ENCODE assay signal across 17 cellular contexts in genomic region chr1:22625262-22625925, GRCh38. TPM values are rescaled to one million over a fixed set of nuclear protein-coding genes. Genes with fewer than 3 reads are reported as not detected.
DNase-seq lines count a peak whose midpoint lies in the region; ATAC-seq and TF ChIP-seq lines count a peak whose summit lies in the region.
"Had no signal": no experiment of that assay in that cellular context is flagged by ENCODE, and none has a peak within 500 bp of the region (broad histone marks: within the 10 kb centered on the region; RNA-seq: fewer than 3 reads in every experiment).

No MANE protein-coding gene starts in this region.

- H3K9me3 ChIP-seq in SK-N-SH = no peaks in the 10 kb centered on the region
- no peaks in the 10 kb centered on the region for H3K9me3 ChIP-seq in fibroblast of lung (ENCODE audit: control insufficient read depth, insufficient read depth, low read depth, low read length)
- no peaks in the 10 kb centered on the region for H3K9me3 ChIP-seq in osteoblast (ENCODE audit: low read depth, low read length)
- no peaks in the 10 kb centered on the region for H3K9me3 ChIP-seq in CD4-positive, alpha-beta T cell (ENCODE audit: control insufficient read depth, low read length)
- H3K9me3 ChIP-seq: heart right ventricle, thoracic aorta had no signal

- POLR2A ChIA-PET in SK-N-SH (lab: Yijun Ruan, JAX) = no interaction called here
- POLR2A ChIA-PET in CD4-positive, alpha-beta T cell (lab: Charles Lee) = no interaction called here

- H3K27me3 ChIP-seq in SK-N-SH (ENCODE audit: insufficient read depth) = peaks cover 4% of the 10 kb centered on the region; the same call in 1 of the 2 replicates
- H3K27me3 ChIP-seq in fibroblast of lung (ENCODE audit: control insufficient read depth, insufficient read depth, low read length) = peaks cover 17% of the 10 kb centered on the region
- H3K27me3 ChIP-seq in osteoblast (ENCODE audit: insufficient read depth, low read length) = peaks cover 12% of the 10 kb centered on the region
- H3K27me3 ChIP-seq in CD4-positive, alpha-beta T cell (ENCODE audit: control insufficient read depth, insufficient read depth, low read length) = peaks cover 21% of the 10 kb centered on the region

- intact Hi-C loops in activated naive CD4-positive, alpha-beta T cell treated with anti-CD3 and anti-CD28 coated beads for 36 hours (cut with micrococcal nuclease) = no loop called here
- intact Hi-C loops in CD4-positive, alpha-beta T cell (cut with DNase I, micrococcal nuclease) = no loop called here

- H3K79me2 ChIP-seq in SK-N-SH (ENCODE audit: insufficient read depth) (no peaks in the 10 kb centered on the region), fibroblast of lung (ENCODE audit: control insufficient read depth, insufficient read depth, low read length) (no peaks in the 10 kb centered on the region), osteoblast (ENCODE audit: insufficient read depth, low read length) (no peaks in the 10 kb centered on the region)

- H3K4me1 ChIP-seq in SK-N-SH (ENCODE audit: control insufficient read depth in 1 of 2, insufficient read depth in 2 of 2, low read depth in 1 of 2, low read length in 1 of 2) (no peaks in the 10 kb centered on the region), fibroblast of lung (ENCODE audit: control insufficient read depth, extremely low read depth, insufficient read depth, low read length) (no peaks in the 10 kb centered on the region), osteoblast (ENCODE audit: insufficient read depth, low read length) (no peaks in the 10 kb centered on the region)
- H3K4me1 ChIP-seq: heart right ventricle had no signal

- WGBS in SK-N-SH (ENCODE audit: low lambda C conversion rate) = 68% methylated on average over 8 of the region's 9 CpGs

- no peak overlapping the region for H3K9ac ChIP-seq in SK-N-SH
- no peak overlapping the region for H3K9ac ChIP-seq in fibroblast of lung (ENCODE audit: insufficient read depth, low read length)

- TF ChIP-seq CTCF in SK-N-SH (IDR thresholded peaks at IDR 0.05) = no peak
- TF ChIP-seq CTCF in fibroblast of lung (conservative IDR thresholded peaks at IDR 0.05 in 1 of 2, IDR thresholded peaks at IDR 0.05 in 1 of 2; ENCODE audit: low read depth in 1 of 2, low read length in 2 of 2) = no peak
- TF ChIP-seq CTCF in osteoblast (IDR thresholded peaks at IDR 0.05; ENCODE audit: extremely low read depth, low read depth, low read length) = no peak
- TF ChIP-seq CTCF in CD4-positive, alpha-beta T cell (IDR thresholded peaks at IDR 0.05) = no peak

- no peaks in the 10 kb centered on the region for H3K36me3 ChIP-seq in SK-N-SH (replicated peaks in 1 of 2; ENCODE audit: control insufficient read depth in 1 of 2, insufficient read depth in 2 of 2, low read length in 1 of 2)
- H3K36me3 ChIP-seq in fibroblast of lung (ENCODE audit: control insufficient read depth, insufficient read depth, low read length) = no peaks in the 10 kb centered on the region
- no peaks in the 10 kb centered on the region for H3K36me3 ChIP-seq in osteoblast (ENCODE audit: insufficient read depth, low read length)
- H3K36me3 ChIP-seq: heart right ventricle, thoracic aorta had no signal

- no peak for ATAC-seq in CD4-positive, alpha-beta T cell (ENCODE audit: poor library complexity)
- ATAC-seq in HG03571 (IDR thresholded peaks at IDR 0.05; ENCODE audit: unreplicated experiment) = no peak
- ATAC-seq: left lobe of liver had no signal

- no peaks in the 10 kb centered on the region for H3K9me3 Mint-ChIP-seq in activated naive CD4-positive, alpha-beta T cell treated with anti-CD3 and anti-CD28 coated beads for 36 hours
- no peaks in the 10 kb centered on the region for H3K9me3 Mint-ChIP-seq in activated naive CD4-positive, alpha-beta T cell treated with anti-CD3 and anti-CD28 coated beads, Interleukin-2, amount 10 ng/mL, durations not matched to agents 7 days and 5 days
- H3K9me3 Mint-ChIP-seq in CD4-positive, alpha-beta T cell = no peaks in the 10 kb centered on the region
- H3K9me3 Mint-ChIP-seq: naive B cell; T-helper 1 cell treated with Interleukin-12 subunit alpha and Interleukin-12 subunit beta and Interleukin-4 antibody, amounts not matched to agents 30 μg/mL and 1 μg/mL, for 36 hours had no signal

- H3K4me2 ChIP-seq in SK-N-SH (no peak overlapping the region), fibroblast of lung (ENCODE audit: extremely low read depth, insufficient read depth, low read length) (no peak overlapping the region), osteoblast (ENCODE audit: insufficient read depth, low read length) (no peak overlapping the region)

- peak; percentile 10 for DNase-seq in activated naive CD4-positive, alpha-beta T cell treated with anti-CD3 and anti-CD28 coated beads for 36 hours
- no peak for DNase-seq in activated naive CD4-positive, alpha-beta T cell treated with anti-CD3 and anti-CD28 coated beads, Interleukin-2, amount 10 ng/mL, durations not matched to agents 7 days and 5 days
- DNase-seq in SK-N-SH (no peak), fibroblast of lung (ENCODE audit: low read depth in 2 of 2) (peak; percentile 4), osteoblast (ENCODE audit: insufficient read length, low spot score, missing footprints) (peak; percentile 74), NCI-H2081 treated with DMSO at 0.1 percent for 48 hours (lab: John Stamatoyannopoulos, UW) (no peak)
- DNase-seq in CD4-positive, alpha-beta T cell = no peak
- DNase-seq: activated CD4-positive, alpha-beta T cell treated with anti-CD3 and anti-CD28 coated beads for 1 hour; CD4-positive, alpha-beta memory T cell; heart right ventricle; naive B cell; NCI-H187 treated with DMSO at 0.1 percent for 48 hours had no signal

- peaks cover 31% of the 10 kb centered on the region for H3K27me3 Mint-ChIP-seq in activated naive CD4-positive, alpha-beta T cell treated with anti-CD3 and anti-CD28 coated beads for 36 hours (ENCODE audit: low read depth)
- H3K27me3 Mint-ChIP-seq in activated naive CD4-positive, alpha-beta T cell treated with anti-CD3 and anti-CD28 coated beads, Interleukin-2, amount 10 ng/mL, durations not matched to agents 7 days and 5 days = peaks cover 41% of the 10 kb centered on the region
- peaks cover 79% of the 10 kb centered on the region for H3K27me3 Mint-ChIP-seq in CD4-positive, alpha-beta T cell

- TF ChIP-seq EP300 in SK-N-SH (IDR thresholded peaks at IDR 0.05; ENCODE audit: borderline replicate concordance in 1 of 2, low read depth in 1 of 2, low read length in 1 of 2) = no peak

- CTCF ChIA-PET in activated naive CD4-positive, alpha-beta T cell treated with anti-CD3 and anti-CD28 coated beads for 36 hours (lab: Charles Lee) = no interaction called here
- CTCF ChIA-PET in activated naive CD4-positive, alpha-beta T cell treated with anti-CD3 and anti-CD28 coated beads, Interleukin-2, amount 10 ng/mL, durations not matched to agents 7 days and 5 days (lab: Charles Lee) = no interaction called here
- CTCF ChIA-PET in SK-N-SH (lab: Yijun Ruan, JAX) = interaction anchor here (0.6 to 2.4 kb wide), 4 partner anchors 10 to 174 kb away, joined by 3 to 10 read pairs (median 4); partner anchors contain the start of gene ZBTB40
- CTCF ChIA-PET in CD4-positive, alpha-beta T cell (lab: Charles Lee) = no interaction called here

- no peaks in the 10 kb centered on the region for H4K20me1 ChIP-seq in SK-N-SH (ENCODE audit: insufficient read depth)
- H4K20me1 ChIP-seq in fibroblast of lung (ENCODE audit: control insufficient read depth, extremely low read depth, insufficient read depth, low read length) = no peaks in the 10 kb centered on the region
- no peaks in the 10 kb centered on the region for H4K20me1 ChIP-seq in osteoblast (ENCODE audit: insufficient read depth, low read length)

- no peak overlapping the region for H3K27ac Mint-ChIP-seq in activated naive CD4-positive, alpha-beta T cell treated with anti-CD3 and anti-CD28 coated beads for 36 hours
- no peak overlapping the region for H3K27ac Mint-ChIP-seq in activated naive CD4-positive, alpha-beta T cell treated with anti-CD3 and anti-CD28 coated beads, Interleukin-2, amount 10 ng/mL, durations not matched to agents 7 days and 5 days
- no peak overlapping the region for H3K27ac Mint-ChIP-seq in CD4-positive, alpha-beta T cell
- H3K27ac Mint-ChIP-seq: CD4-positive, alpha-beta memory T cell; naive B cell; T-helper 1 cell treated with Interleukin-12 subunit alpha and Interleukin-12 subunit beta and Interleukin-4 antibody, amounts not matched to agents 30 μg/mL and 1 μg/mL, for 36 hours had no signal

- no peak for TF ChIP-seq RAD21 in SK-N-SH (IDR thresholded peaks at IDR 0.05; ENCODE audit: low read length)

- H3K36me3 Mint-ChIP-seq in activated naive CD4-positive, alpha-beta T cell treated with anti-CD3 and anti-CD28 coated beads for 36 hours (ENCODE audit: low read depth) = no peaks in the 10 kb centered on the region
- H3K36me3 Mint-ChIP-seq in activated naive CD4-positive, alpha-beta T cell treated with anti-CD3 and anti-CD28 coated beads, Interleukin-2, amount 10 ng/mL, durations not matched to agents 7 days and 5 days = no peaks in the 10 kb centered on the region
- no peaks in the 10 kb centered on the region for H3K36me3 Mint-ChIP-seq in CD4-positive, alpha-beta T cell (ENCODE audit: low read depth)
- H3K36me3 Mint-ChIP-seq: CD4-positive, alpha-beta memory T cell; naive B cell had no signal

- no peaks in the 10 kb centered on the region for H3F3A ChIP-seq in SK-N-SH (replicated peaks; ENCODE audit: insufficient read depth)

- no peak overlapping the region for H3K27ac ChIP-seq in SK-N-SH (ENCODE audit: low read depth in 2 of 2, low read length in 1 of 2)
- H3K27ac ChIP-seq in fibroblast of lung (ENCODE audit: insufficient read depth, low read length) = no peak overlapping the region
- H3K27ac ChIP-seq in osteoblast (ENCODE audit: low read depth, low read length) = no peak overlapping the region
- H3K27ac ChIP-seq in CD4-positive, alpha-beta T cell (ENCODE audit: low read depth, low read length) = no peak overlapping the region
- H3K27ac ChIP-seq: heart right ventricle, thoracic aorta had no signal

- H2AFZ ChIP-seq in SK-N-SH (ENCODE audit: low read depth) = no peak overlapping the region
- H2AFZ ChIP-seq in fibroblast of lung (ENCODE audit: low read length) = no peak overlapping the region
- H2AFZ ChIP-seq in osteoblast (ENCODE audit: low read length) = no peak overlapping the region

- no peaks in the 10 kb centered on the region for H3K9me2 ChIP-seq in SK-N-SH

- H3K4me1 Mint-ChIP-seq in activated naive CD4-positive, alpha-beta T cell treated with anti-CD3 and anti-CD28 coated beads for 36 hours (ENCODE audit: low read depth) = no peaks in the 10 kb centered on the region
- no peaks in the 10 kb centered on the region for H3K4me1 Mint-ChIP-seq in activated naive CD4-positive, alpha-beta T cell treated with anti-CD3 and anti-CD28 coated beads, Interleukin-2, amount 10 ng/mL, durations not matched to agents 7 days and 5 days
- H3K4me1 Mint-ChIP-seq in CD4-positive, alpha-beta T cell (ENCODE audit: low read depth) = no peaks in the 10 kb centered on the region
- H3K4me1 Mint-ChIP-seq: CD4-positive, alpha-beta memory T cell; naive B cell had no signal

- H3K4me3 ChIP-seq in SK-N-SH (ENCODE audit: low read depth in 2 of 2, low read length in 1 of 2) (no peak overlapping the region), fibroblast of lung (replicated peaks in 1 of 4; ENCODE audit: control extremely low read depth in 1 of 4, insufficient read depth in 1 of 4, low read depth in 3 of 4, low read length in 4 of 4) (no peak overlapping the region), osteoblast (ENCODE audit: insufficient read depth, low read length) (no peak overlapping the region)
- H3K4me3 ChIP-seq: heart right ventricle, thoracic aorta had no signal

- H3K4me3 Mint-ChIP-seq in activated naive CD4-positive, alpha-beta T cell treated with anti-CD3 and anti-CD28 coated beads for 36 hours = no peak overlapping the region
- no peak overlapping the region for H3K4me3 Mint-ChIP-seq in activated naive CD4-positive, alpha-beta T cell treated with anti-CD3 and anti-CD28 coated beads, Interleukin-2, amount 10 ng/mL, durations not matched to agents 7 days and 5 days
- H3K4me3 Mint-ChIP-seq in CD4-positive, alpha-beta T cell = no peak overlapping the region
- H3K4me3 Mint-ChIP-seq: CD4-positive, alpha-beta memory T cell; naive B cell; T-helper 1 cell treated with Interleukin-12 subunit alpha and Interleukin-12 subunit beta and Interleukin-4 antibody, amounts not matched to agents 30 μg/mL and 1 μg/mL, for 36 hours had no signal

RNA-seq across cellular contexts. Expression of gene C1QA, which starts 11.0 kb away (rescaled TPM):
- not detected for total RNA-seq in activated naive CD4-positive, alpha-beta T cell treated with anti-CD3 and anti-CD28 coated beads for 36 hours
- polyA plus RNA-seq in SK-N-SH (2012; rRNA removed) = not detected in 2 replicates
- polyA plus RNA-seq in SK-N-SH (2012; cell fraction: cytosol; rRNA removed) = not detected in 2 replicates
- polyA plus RNA-seq in SK-N-SH (2012; cell fraction: nucleus; rRNA removed) = not detected in 2 replicates
- 0.26 TPM in 1 of 2 replicates, not detected in the other for total RNA-seq in fibroblast of lung
- not detected in 2 replicates for polyA plus RNA-seq in fibroblast of lung
- polyA plus RNA-seq in fibroblast of lung (2012) = not detected in 2 replicates
- not detected in 2 replicates for polyA minus RNA-seq in fibroblast of lung (ENCODE audit: low replicate concordance)
- 1.1 TPM in 1 of 2 replicates, not detected in the other for total RNA-seq in osteoblast
- not detected for total RNA-seq in CD4-positive, alpha-beta T cell
- total RNA-seq: epithelial cell of proximal tubule had no signal
- polyA plus RNA-seq: CD4-positive, alpha-beta memory T cell had no signal

RNA-seq across cellular contexts. Expression of gene C1QC, which starts 18.0 kb away (rescaled TPM):
- total RNA-seq in activated naive CD4-positive, alpha-beta T cell treated with anti-CD3 and anti-CD28 coated beads for 36 hours = not detected
- polyA plus RNA-seq in SK-N-SH (2012; rRNA removed) (not detected in 2 replicates), fibroblast of lung (not detected in 2 replicates)
- not detected in 2 replicates for polyA plus RNA-seq in SK-N-SH (2012; cell fraction: cytosol; rRNA removed)
- not detected in 2 replicates for polyA plus RNA-seq in SK-N-SH (2012; cell fraction: nucleus; rRNA removed)
- total RNA-seq in fibroblast of lung (not detected in 2 replicates), osteoblast (2.2 TPM in 1 of 2 replicates, not detected in the other)
- not detected in 2 replicates for polyA plus RNA-seq in fibroblast of lung (2012)
- polyA minus RNA-seq in fibroblast of lung (ENCODE audit: low replicate concordance) = not detected in 2 replicates
- total RNA-seq in CD4-positive, alpha-beta T cell = not detected
- total RNA-seq: epithelial cell of proximal tubule had no signal
- polyA plus RNA-seq: CD4-positive, alpha-beta memory T cell had no signal

RNA-seq across cellular contexts. Expression of gene C1QB, which starts 27.6 kb away (rescaled TPM):
- not detected for total RNA-seq in activated naive CD4-positive, alpha-beta T cell treated with anti-CD3 and anti-CD28 coated beads for 36 hours
- polyA plus RNA-seq in SK-N-SH (2012; rRNA removed) = not detected in 2 replicates
- not detected in 2 replicates for polyA plus RNA-seq in SK-N-SH (2012; cell fraction: cytosol; rRNA removed)
- not detected in 2 replicates for polyA plus RNA-seq in SK-N-SH (2012; cell fraction: nucleus; rRNA removed)
- not detected in 2 replicates for total RNA-seq in fibroblast of lung
- polyA plus RNA-seq in fibroblast of lung = not detected in 2 replicates
- not detected in 2 replicates for polyA plus RNA-seq in fibroblast of lung (2012)
- not detected in 2 replicates for polyA minus RNA-seq in fibroblast of lung (ENCODE audit: low replicate concordance)
- total RNA-seq in osteoblast = 0.72 TPM in 1 of 2 replicates, not detected in the other
- not detected for total RNA-seq in CD4-positive, alpha-beta T cell
- total RNA-seq: epithelial cell of proximal tubule had no signal
- polyA plus RNA-seq: CD4-positive, alpha-beta memory T cell had no signal

Comparison
In these comparisons a context has a peak if more than half of its experiments do, and no peak if none do; other contexts are left out.
1. DNase-seq: peak in activated naive CD4-positive, alpha-beta T cell treated with anti-CD3 and anti-CD28 coated beads for 36 hours (single experiment), fibroblast of lung (2 of 2) and osteoblast (single experiment); none in activated naive CD4-positive, alpha-beta T cell treated with anti-CD3 and anti-CD28 coated beads, Interleukin-2, amount 10 ng/mL, durations not matched to agents 7 days and 5 days (single experiment), SK-N-SH (single experiment), CD4-positive, alpha-beta T cell (0 of 10) and NCI-H2081 treated with DMSO at 0.1 percent for 48 hours (single experiment).